In genomic region chr1:236552901-236553300, GRCh38 we compare ENCODE assay signal across 20 cellular contexts.
"Had no signal": no experiment of that assay in that cellular context is flagged by ENCODE, and none has a peak within 500 bp of the region (broad histone marks: within the 10 kb centered on the region; RNA-seq: fewer than 3 reads in every experiment).

No MANE protein-coding gene starts in this region.

- H3K4me3 ChIP-seq: adrenal gland, cardiac muscle cell, esophagus squamous epithelium, prostate gland, skin epidermis, thoracic aorta, upper lobe of left lung had no signal

- H3K9me3 Mint-ChIP-seq: activated T-helper 1 cell treated with anti-CD3 and anti-CD28 coated beads, Interleukin-12 subunit alpha, Interleukin-12 subunit beta, Interleukin-2, Interleukin-4 antibody, amounts not matched to agents 30 ng/mL and 10 ng/mL and 1 ng/mL, durations not matched to agents 14 hours and 24 hours and 36 hours; effector memory CD8-positive, alpha-beta T cell; naive thymus-derived CD4-positive, alpha-beta T cell had no signal

- DNase-seq: activated CD4-positive, alpha-beta T cell treated with anti-CD3 and anti-CD28 coated beads for 48 hours; activated CD4-positive, CD25-positive, alpha-beta regulatory T cell; activated CD8-positive, alpha-beta memory T cell treated with anti-CD3 and anti-CD28 coated beads for 24 hours; adrenal gland; dermis blood vessel endothelial cell; effector memory CD8-positive, alpha-beta T cell; esophagus squamous epithelium; left cardiac atrium; mesendoderm; naive thymus-derived CD4-positive, alpha-beta T cell; right cardiac atrium; stimulated activated CD4-positive, alpha-beta T cell treated with anti-CD3 and anti-CD28 coated beads, Interleukin-15, amount 100 ng/mL, for 24 hours; stimulated activated CD4-positive, alpha-beta T cell treated with anti-CD3 and anti-CD28 coated beads, Interleukin-2, amount 100 ng/mL, for 48 hours; SW 1271 had no signal

- H3K9me3 ChIP-seq: adrenal gland, esophagus squamous epithelium, prostate gland, thoracic aorta, upper lobe of left lung had no signal

- H3K27ac ChIP-seq: adrenal gland, cardiac muscle cell, esophagus squamous epithelium, prostate gland, skin epidermis, thoracic aorta, upper lobe of left lung had no signal

- H3K27me3 Mint-ChIP-seq: effector memory CD8-positive, alpha-beta T cell; naive thymus-derived CD4-positive, alpha-beta T cell had no signal

- ATAC-seq: effector memory CD8-positive, alpha-beta T cell; left cardiac atrium; naive thymus-derived CD4-positive, alpha-beta T cell; right cardiac atrium had no signal

- H3K27ac Mint-ChIP-seq: activated T-helper 1 cell treated with anti-CD3 and anti-CD28 coated beads, Interleukin-12 subunit alpha, Interleukin-12 subunit beta, Interleukin-2, Interleukin-4 antibody, amounts not matched to agents 30 ng/mL and 10 ng/mL and 1 ng/mL, durations not matched to agents 14 hours and 24 hours and 36 hours had no signal

- H3K27me3 ChIP-seq: adrenal gland, cardiac muscle cell, esophagus squamous epithelium, upper lobe of left lung had no signal

- H3K4me1 ChIP-seq: adrenal gland, esophagus squamous epithelium, prostate gland, upper lobe of left lung had no signal

- H3K4me3 Mint-ChIP-seq: activated T-helper 1 cell treated with anti-CD3 and anti-CD28 coated beads, Interleukin-12 subunit alpha, Interleukin-12 subunit beta, Interleukin-2, Interleukin-4 antibody, amounts not matched to agents 30 ng/mL and 10 ng/mL and 1 ng/mL, durations not matched to agents 14 hours and 24 hours and 36 hours; effector memory CD8-positive, alpha-beta T cell; naive thymus-derived CD4-positive, alpha-beta T cell had no signal
